ENCODE assay signal across 17 cellular contexts in the genomic region with DNA sequence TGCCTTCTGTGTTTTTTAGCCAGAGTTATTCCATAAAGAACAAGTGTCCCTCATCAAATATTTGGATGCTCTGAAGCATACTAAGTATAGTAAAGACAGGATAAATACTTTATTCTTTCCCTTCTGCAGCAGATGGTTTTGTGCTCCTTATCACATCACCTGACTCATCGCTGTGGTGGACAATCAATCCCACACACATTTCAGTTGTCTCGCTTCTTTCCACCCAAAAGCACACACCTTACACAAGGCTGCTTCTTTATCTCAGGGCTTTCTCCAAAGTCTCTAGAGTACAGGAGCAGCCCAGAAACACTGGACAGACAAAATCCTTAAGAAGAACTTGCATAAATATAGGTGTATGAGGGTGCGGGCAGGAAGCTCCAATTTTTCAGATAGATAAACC.
"Had no signal": no experiment of that assay in that cellular context is flagged by ENCODE, and none has a peak within 500 bp of the region (broad histone marks: within the 10 kb centered on the region; RNA-seq: fewer than 3 reads in every experiment).

No MANE protein-coding gene starts in this region.

- ATAC-seq: heart left ventricle; left lung; natural killer cell treated with Interleukin-12 subunit alpha and Interleukin-12 subunit beta and Interleukin-15 and Interleukin-18, amount 100 ng/mL, for 72 hours; psoas muscle; sciatic nerve; stimulated activated naive B cell treated with anti-CD40 and anti-IgM and Interleukin-4, amounts not matched to agents 10 μg/mL and 1 μg/mL and 100 μg/mL, for 72 hours had no signal

- H3K36me3 ChIP-seq: colonic mucosa, heart left ventricle, left lung, spleen had no signal

- H3K4me1 Mint-ChIP-seq: memory B cell; stimulated activated naive B cell treated with anti-CD40 and anti-IgM and Interleukin-4, amounts not matched to agents 10 μg/mL and 1 μg/mL and 100 μg/mL, for 72 hours had no signal

- H3K36me3 Mint-ChIP-seq: activated naive CD4-positive, alpha-beta T cell treated with anti-CD3 and anti-CD28 coated beads, Interleukin-2, amount 50 U/mL, for 24 hours; memory B cell; natural killer cell treated with Interleukin-12 subunit alpha and Interleukin-12 subunit beta and Interleukin-15 and Interleukin-18, amount 100 ng/mL, for 72 hours; stimulated activated naive B cell treated with anti-CD40 and anti-IgM and Interleukin-4, amounts not matched to agents 10 μg/mL and 1 μg/mL and 100 μg/mL, for 72 hours had no signal

- H3K4me3 Mint-ChIP-seq: activated naive CD4-positive, alpha-beta T cell treated with anti-CD3 and anti-CD28 coated beads, Interleukin-2, amount 50 U/mL, for 24 hours; memory B cell; natural killer cell treated with Interleukin-12 subunit alpha and Interleukin-12 subunit beta and Interleukin-15 and Interleukin-18, amount 100 ng/mL, for 72 hours; stimulated activated naive B cell treated with anti-CD40 and anti-IgM and Interleukin-4, amounts not matched to agents 10 μg/mL and 1 μg/mL and 100 μg/mL, for 72 hours had no signal

- H3K27ac ChIP-seq: colonic mucosa, heart left ventricle, left lung, psoas muscle, spleen had no signal

- H3K27me3 ChIP-seq: colonic mucosa had no signal

- H3K9me3 Mint-ChIP-seq: activated naive CD4-positive, alpha-beta T cell treated with anti-CD3 and anti-CD28 coated beads, Interleukin-2, amount 50 U/mL, for 24 hours; memory B cell; natural killer cell treated with Interleukin-12 subunit alpha and Interleukin-12 subunit beta and Interleukin-15 and Interleukin-18, amount 100 ng/mL, for 72 hours; stimulated activated naive B cell treated with anti-CD40 and anti-IgM and Interleukin-4, amounts not matched to agents 10 μg/mL and 1 μg/mL and 100 μg/mL, for 72 hours had no signal

- H3K4me1 ChIP-seq: colonic mucosa, heart left ventricle, left lung, psoas muscle, spleen had no signal

- H3K27ac Mint-ChIP-seq: activated naive CD4-positive, alpha-beta T cell treated with anti-CD3 and anti-CD28 coated beads, Interleukin-2, amount 50 U/mL, for 24 hours; memory B cell; natural killer cell treated with Interleukin-12 subunit alpha and Interleukin-12 subunit beta and Interleukin-15 and Interleukin-18, amount 100 ng/mL, for 72 hours; stimulated activated naive B cell treated with anti-CD40 and anti-IgM and Interleukin-4, amounts not matched to agents 10 μg/mL and 1 μg/mL and 100 μg/mL, for 72 hours had no signal

- DNase-seq: activated CD4-positive, alpha-beta T cell treated with anti-CD3 and anti-CD28 coated beads, Interleukin-2, amount 50 U/mL, for 4 hours; activated effector memory CD4-positive, alpha-beta T cell treated with Interleukin-2 at 50 U/mL for 16 hours; activated T-cell treated with anti-CD3 and anti-CD28 coated beads, Interleukin-2, amount 50 U/mL, for 1 hour; anterior cingulate cortex; colonic mucosa; effector CD4-positive, alpha-beta T cell; heart left ventricle; left lung; psoas muscle; spleen; stimulated activated CD4-positive, alpha-beta T cell treated with anti-CD3 and anti-CD28 coated beads, Interleukin-1b, Interleukin-23, amount 100 ng/mL, for 48 hours; stimulated activated naive B cell treated with anti-CD40 and anti-IgM and Interleukin-4, amounts not matched to agents 10 μg/mL and 1 μg/mL and 100 μg/mL, for 72 hours; trophoblast cell had no signal

- H3K4me3 ChIP-seq: colonic mucosa, heart left ventricle, left lung, psoas muscle, spleen had no signal
